Comparison of ENCODE assay signal across 14 cellular contexts in the genomic region with DNA sequence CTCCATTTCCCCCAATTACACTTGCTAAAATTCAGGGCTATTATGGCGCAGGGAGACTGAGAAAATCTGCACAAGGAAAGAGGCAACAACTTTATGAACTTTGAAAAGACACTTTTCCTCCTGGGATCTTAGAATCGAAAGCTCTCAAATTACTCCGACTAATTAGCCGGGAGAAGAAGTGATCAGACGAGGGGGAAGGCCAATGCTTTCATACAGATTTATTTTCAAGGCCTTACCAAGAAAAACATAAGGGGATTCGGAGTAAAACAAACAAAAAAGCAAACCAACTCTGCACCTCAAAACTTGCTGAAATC. TPM values are rescaled to one million over a fixed set of nuclear protein-coding genes. Genes with fewer than 3 reads are reported as not detected.
DNase-seq lines count a peak whose midpoint lies in the region; ATAC-seq and TF ChIP-seq lines count a peak whose summit lies in the region.
"Had no signal": no experiment of that assay in that cellular context is flagged by ENCODE, and none has a peak within 500 bp of the region (broad histone marks: within the 10 kb centered on the region; RNA-seq: fewer than 3 reads in every experiment).

No MANE protein-coding gene starts in this region.

- H3K4me3 ChIP-seq in left ventricle myocardium inferior (peak overlapping the region; percentile 66), right atrium auricular region (no peak overlapping the region)

- H3K27ac ChIP-seq in left ventricle myocardium inferior (replicated peaks) (no peak overlapping the region), right atrium auricular region (no peak overlapping the region)
- H3K27ac ChIP-seq: lower lobe of right lung, testis had no signal

- no peaks in the 10 kb centered on the region for H3K36me3 ChIP-seq in left ventricle myocardium inferior
- no peaks in the 10 kb centered on the region for H3K36me3 ChIP-seq in right atrium auricular region
- H3K36me3 ChIP-seq: lower lobe of right lung had no signal

- peaks cover 34% of the 10 kb centered on the region for H3K4me1 Mint-ChIP-seq in activated T-helper 1 cell treated with anti-CD3 and anti-CD28 coated beads, Interleukin-12 subunit alpha, Interleukin-12 subunit beta, Interleukin-2, Interleukin-4 antibody, amounts not matched to agents 30 ng/mL and 10 ng/mL and 1 ng/mL, durations not matched to agents 14 hours and 24 hours and 36 hours (ENCODE audit: low read depth)
- H3K4me1 Mint-ChIP-seq in immature natural killer cell (peaks cover 40 to 44% of the 10 kb centered on the region in 2 donors), type B pancreatic cell (ENCODE audit: unreplicated experiment) (peaks cover 28% of the 10 kb centered on the region)

- H3K27me3 ChIP-seq in left ventricle myocardium inferior (ENCODE audit: low read depth) (peaks cover 100% of the 10 kb centered on the region), right atrium auricular region (peaks cover 80 to 94% of the 10 kb centered on the region in 2 donors)
- H3K27me3 ChIP-seq: testis had no signal

- H3K4me1 ChIP-seq in left ventricle myocardium inferior: peaks cover 73% of the 10 kb centered on the region
- peaks cover 0 to 69% of the 10 kb centered on the region in 2 donors for H3K4me1 ChIP-seq in right atrium auricular region

- intact Hi-C loops in left ventricle myocardium inferior (cut with micrococcal nuclease): no loop called here
- intact Hi-C loops in activated T-helper 1 cell treated with anti-CD3 and anti-CD28 coated beads, Interleukin-12 subunit alpha, Interleukin-12 subunit beta, Interleukin-2, Interleukin-4 antibody, amounts not matched to agents 30 ng/mL and 10 ng/mL and 1 ng/mL, durations not matched to agents 14 hours and 24 hours and 36 hours (cut with micrococcal nuclease): no loop called here

- no peak for ATAC-seq in GM21717 (IDR thresholded peaks at IDR 0.05; ENCODE audit: unreplicated experiment)

- no peaks in the 10 kb centered on the region for H3K9me3 Mint-ChIP-seq in activated T-helper 1 cell treated with anti-CD3 and anti-CD28 coated beads, Interleukin-12 subunit alpha, Interleukin-12 subunit beta, Interleukin-2, Interleukin-4 antibody, amounts not matched to agents 30 ng/mL and 10 ng/mL and 1 ng/mL, durations not matched to agents 14 hours and 24 hours and 36 hours
- H3K9me3 Mint-ChIP-seq in immature natural killer cell (peaks cover 0 to 31% (median 5%) of the 10 kb centered on the region in 6 donors), type B pancreatic cell (no peaks in the 10 kb centered on the region)

- peak overlapping the region; percentile 69 for H3K27ac Mint-ChIP-seq in activated T-helper 1 cell treated with anti-CD3 and anti-CD28 coated beads, Interleukin-12 subunit alpha, Interleukin-12 subunit beta, Interleukin-2, Interleukin-4 antibody, amounts not matched to agents 30 ng/mL and 10 ng/mL and 1 ng/mL, durations not matched to agents 14 hours and 24 hours and 36 hours
- H3K27ac Mint-ChIP-seq in immature natural killer cell: no peak overlapping the region
- peak overlapping the region; percentile 61 for H3K27ac Mint-ChIP-seq in type B pancreatic cell

- DNase-seq in left ventricle myocardium inferior: no peak
- no peak for DNase-seq in right atrium auricular region (ENCODE audit: low spot score)
- no peak for DNase-seq in activated T-helper 1 cell treated with anti-CD3 and anti-CD28 coated beads, Interleukin-12 subunit alpha, Interleukin-12 subunit beta, Interleukin-2, Interleukin-4 antibody, amounts not matched to agents 30 ng/mL and 10 ng/mL and 1 ng/mL, durations not matched to agents 14 hours and 24 hours and 36 hours (ENCODE audit: low spot score)
- DNase-seq in immature natural killer cell: no peak
- no peak for DNase-seq in type B pancreatic cell (ENCODE audit: extremely low spot score, unreplicated experiment)
- no peak for DNase-seq in NK-92 (lab: John Stamatoyannopoulos, UW; ENCODE audit: unreplicated experiment)
- no peak for DNase-seq in AG08395 (ENCODE audit: low spot score)
- DNase-seq: activated gamma-delta T cell, NCI-H2107, testis had no signal

- H3K4me3 Mint-ChIP-seq in activated T-helper 1 cell treated with anti-CD3 and anti-CD28 coated beads, Interleukin-12 subunit alpha, Interleukin-12 subunit beta, Interleukin-2, Interleukin-4 antibody, amounts not matched to agents 30 ng/mL and 10 ng/mL and 1 ng/mL, durations not matched to agents 14 hours and 24 hours and 36 hours: peak overlapping the region; percentile 53
- H3K4me3 Mint-ChIP-seq in immature natural killer cell (peak overlapping the region; percentile 59 to 79 (median 70)), type B pancreatic cell (peak overlapping the region; percentile 83)

- TF ChIP-seq CTCF in left ventricle myocardium inferior (IDR thresholded peaks at IDR 0.05; ENCODE audit: borderline replicate concordance): no peak
- no peak for TF ChIP-seq CTCF in right atrium auricular region (IDR thresholded peaks at IDR 0.05)
- no peak for TF ChIP-seq CTCF in type B pancreatic cell (conservative IDR thresholded peaks at IDR 0.05)

- H3K9me3 ChIP-seq in left ventricle myocardium inferior (replicated peaks) (no peaks in the 10 kb centered on the region), right atrium auricular region (no peaks in the 10 kb centered on the region)
- H3K9me3 ChIP-seq: lower lobe of right lung, testis had no signal

- peaks cover 15% of the 10 kb centered on the region for H3K36me3 Mint-ChIP-seq in activated T-helper 1 cell treated with anti-CD3 and anti-CD28 coated beads, Interleukin-12 subunit alpha, Interleukin-12 subunit beta, Interleukin-2, Interleukin-4 antibody, amounts not matched to agents 30 ng/mL and 10 ng/mL and 1 ng/mL, durations not matched to agents 14 hours and 24 hours and 36 hours (ENCODE audit: low read depth)
- H3K36me3 Mint-ChIP-seq in immature natural killer cell: no peaks in the 10 kb centered on the region
- H3K36me3 Mint-ChIP-seq in type B pancreatic cell: peaks cover 7% of the 10 kb centered on the region

- peaks cover 78% of the 10 kb centered on the region for H3K27me3 Mint-ChIP-seq in activated T-helper 1 cell treated with anti-CD3 and anti-CD28 coated beads, Interleukin-12 subunit alpha, Interleukin-12 subunit beta, Interleukin-2, Interleukin-4 antibody, amounts not matched to agents 30 ng/mL and 10 ng/mL and 1 ng/mL, durations not matched to agents 14 hours and 24 hours and 36 hours (ENCODE audit: insufficient read depth)
- H3K27me3 Mint-ChIP-seq in immature natural killer cell (ENCODE audit: low read depth in 3 of 3) (peaks cover 43 to 56% (median 51%) of the 10 kb centered on the region in 3 donors), type B pancreatic cell (peaks cover 83% of the 10 kb centered on the region)

RNA-seq across cellular contexts. Expression of a gene that starts 1.6 kb away (rescaled TPM):
- not detected for total RNA-seq in left ventricle myocardium inferior
- total RNA-seq in right atrium auricular region: not detected
- total RNA-seq in activated T-helper 1 cell treated with anti-CD3 and anti-CD28 coated beads, Interleukin-12 subunit alpha, Interleukin-12 subunit beta, Interleukin-2, Interleukin-4 antibody, amounts not matched to agents 30 ng/mL and 10 ng/mL and 1 ng/mL, durations not matched to agents 14 hours and 24 hours and 36 hours: not detected in 2 replicates
- polyA plus RNA-seq in immature natural killer cell: not detected
- 18.9 and 23.8 TPM in 2 replicates for total RNA-seq in type B pancreatic cell (ENCODE audit: low replicate concordance)
- total RNA-seq: esophagus mucosa; lower lobe of right lung; T-helper 1 cell treated with Interleukin-12 subunit alpha and Interleukin-12 subunit beta and Interleukin-4 antibody, amounts not matched to agents 30 ng/mL and 1 ng/mL, for 36 hours had no signal

Comparison
In these comparisons a context has a peak if more than half of its experiments do, and no peak if none do; other contexts are left out.
1. H3K27ac Mint-ChIP-seq: peak in activated T-helper 1 cell treated with anti-CD3 and anti-CD28 coated beads, Interleukin-12 subunit alpha, Interleukin-12 subunit beta, Interleukin-2, Interleukin-4 antibody, amounts not matched to agents 30 ng/mL and 10 ng/mL and 1 ng/mL, durations not matched to agents 14 hours and 24 hours and 36 hours (single experiment) and type B pancreatic cell (single experiment); none in immature natural killer cell (0 of 6).
2. RNA of a gene that starts 1.6 kb away (total RNA-seq): 18.9 to 23.8 TPM in type B pancreatic cell; not detected in left ventricle myocardium inferior (single experiment), not detected in right atrium auricular region and not detected in activated T-helper 1 cell treated with anti-CD3 and anti-CD28 coated beads, Interleukin-12 subunit alpha, Interleukin-12 subunit beta, Interleukin-2, Interleukin-4 antibody, amounts not matched to agents 30 ng/mL and 10 ng/mL and 1 ng/mL, durations not matched to agents 14 hours and 24 hours and 36 hours; every median in the first group is over 10 times any median in the second.
3. Peak in every context shown above with its lines, with median percentiles within 50 percentile points of each other: H3K4me3 Mint-ChIP-seq.